Comparison of ENCODE assay signal across 1 cellular context in genomic region chr14:91496790-91497189, GRCh38.
TF ChIP-seq lines count a peak whose summit lies in the region.

No MANE protein-coding gene starts in this region.

TF ChIP-seq in HEK293T, 16 proteins besides CTCF, POLR2A, EP300 and RAD21 (continued from another document):
- TF ChIP-seq, protein P1, sequence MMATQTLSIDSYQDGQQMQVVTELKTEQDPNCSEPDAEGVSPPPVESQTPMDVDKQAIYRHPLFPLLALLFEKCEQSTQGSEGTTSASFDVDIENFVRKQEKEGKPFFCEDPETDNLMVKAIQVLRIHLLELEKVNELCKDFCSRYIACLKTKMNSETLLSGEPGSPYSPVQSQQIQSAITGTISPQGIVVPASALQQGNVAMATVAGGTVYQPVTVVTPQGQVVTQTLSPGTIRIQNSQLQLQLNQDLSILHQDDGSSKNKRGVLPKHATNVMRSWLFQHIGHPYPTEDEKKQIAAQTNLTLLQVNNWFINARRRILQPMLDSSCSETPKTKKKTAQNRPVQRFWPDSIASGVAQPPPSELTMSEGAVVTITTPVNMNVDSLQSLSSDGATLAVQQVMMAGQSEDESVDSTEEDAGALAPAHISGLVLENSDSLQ (IDR thresholded peaks at IDR 0.05): no peak
- TF ChIP-seq SUZ12 (IDR thresholded peaks at IDR 0.05) (no peak), CTBP1 (IDR thresholded peaks at IDR 0.05; ENCODE audit: borderline replicate concordance) (no peak), NFRKB (IDR thresholded peaks at IDR 0.05) (no peak), BHLHE40 (IDR thresholded peaks at IDR 0.05; ENCODE audit: borderline replicate concordance) (no peak), L3MBTL2 (conservative IDR thresholded peaks at IDR 0.05) (no peak)
